ENCODE assay signal across 1 cellular context in genomic region chr1:247216246-247216645, GRCh38.
TF ChIP-seq lines count a peak whose summit lies in the region.

No MANE protein-coding gene starts in this region.

TF ChIP-seq in K562, 482 proteins besides CTCF, POLR2A, EP300 and RAD21:
- TF ChIP-seq CUX1 (CRISPR knock-in tag; IDR thresholded peaks at IDR 0.05) (no peak), PRDM10 (IDR thresholded peaks at IDR 0.05; ENCODE audit: partially characterized antibody) (peak; percentile 28)
